ENCODE assay signal across 9 cellular contexts in the genomic region with DNA sequence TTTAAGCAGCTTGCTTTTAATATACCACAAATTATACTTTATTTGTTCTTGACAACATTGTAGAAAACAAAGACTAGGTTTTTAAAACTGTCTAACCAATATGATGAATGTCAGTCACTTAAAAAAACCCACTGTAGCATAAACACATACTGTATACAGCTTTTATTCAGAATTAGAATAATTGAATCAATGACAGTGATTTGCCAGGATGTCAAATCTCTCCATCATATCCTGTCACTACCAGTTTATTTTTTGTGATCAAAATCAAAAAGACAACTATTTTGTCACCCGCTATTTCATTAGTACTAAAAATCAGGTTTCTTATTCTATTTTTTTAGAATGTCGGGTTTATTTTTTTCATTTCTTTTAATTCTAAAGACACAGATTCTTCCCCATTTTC. TPM values are rescaled to one million over a fixed set of nuclear protein-coding genes. Genes with fewer than 3 reads are reported as not detected.
"Had no signal": no experiment of that assay in that cellular context is flagged by ENCODE, and none has a peak within 500 bp of the region (broad histone marks: within the 10 kb centered on the region; RNA-seq: fewer than 3 reads in every experiment).

No MANE protein-coding gene starts in this region.

- H3K4me3 ChIP-seq: K562 had no signal

- H3K27ac ChIP-seq: HL-60 had no signal

- DNase-seq: IMR-90, KBM-7, KG1 had no signal

- FAIRE-seq: HepG2, HTR-8/SVneo, K562 had no signal

- ATAC-seq: HepG2, K562 had no signal

RNA-seq across cellular contexts. Expression of gene PAX6, which starts 26.5 kb away (rescaled TPM):
- total RNA-seq: HT-29, IMR-90 had no signal
- polyA plus RNA-seq: IgD-negative memory B cell, IMR-90 had no signal
